Comparison of ENCODE assay signal across 8 cellular contexts in the genomic region with DNA sequence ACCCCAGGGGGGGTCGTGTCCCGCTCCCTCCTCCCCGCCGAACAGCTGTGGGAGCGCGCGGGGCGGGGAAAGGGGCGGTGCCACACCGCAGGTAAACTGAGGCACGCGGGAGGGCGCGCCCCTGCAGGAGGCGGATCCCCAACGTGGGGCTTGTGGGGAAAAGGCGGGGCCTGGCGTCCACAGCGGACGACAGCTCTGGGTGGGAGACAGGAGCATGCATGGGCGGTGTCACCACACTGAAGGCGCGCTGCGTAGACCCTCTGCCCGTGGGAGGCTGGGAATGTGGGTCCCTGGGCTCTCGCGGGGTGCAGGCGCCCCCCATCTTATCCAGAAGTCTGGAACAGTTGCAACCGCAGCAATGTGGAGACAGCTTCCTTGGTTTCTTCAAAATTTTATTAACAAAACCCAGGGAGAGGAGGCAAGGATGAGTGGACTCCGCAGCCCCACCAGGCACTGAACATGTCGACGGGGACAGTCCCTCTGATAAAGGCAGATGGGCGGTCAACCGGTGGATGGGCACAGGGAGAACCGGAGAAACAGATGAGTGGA. TPM values are rescaled to one million over a fixed set of nuclear protein-coding genes. Genes with fewer than 3 reads are reported as not detected.
DNase-seq lines count a peak whose midpoint lies in the region; ATAC-seq, FAIRE-seq and TF ChIP-seq lines count a peak whose summit lies in the region.

No MANE protein-coding gene starts in this region.

- H3K4me3 Mint-ChIP-seq in stimulated activated naive B cell treated with anti-CD40 and anti-IgM and Interleukin-4, amounts not matched to agents 10 μg/mL and 1 μg/mL and 100 μg/mL, for 72 hours, result peak overlapping the region; percentile 96 to 97

- ATAC-seq in HG02763 (IDR thresholded peaks at IDR 0.05; ENCODE audit: unreplicated experiment) (peak; percentile 3), GM21619 (IDR thresholded peaks at IDR 0.05; ENCODE audit: unreplicated experiment) (no peak)
- no peak for ATAC-seq in activated naive CD4-positive, alpha-beta T cell treated with anti-CD3 and anti-CD28 coated beads, Interleukin-2, amount 50 U/mL, for 72 hours
- ATAC-seq in stimulated activated naive B cell treated with anti-CD40 and anti-IgM and Interleukin-4, amounts not matched to agents 10 μg/mL and 1 μg/mL and 100 μg/mL, for 72 hours (replicated peaks), result no peak

- peaks cover 53 to 72% of the 10 kb centered on the region in 2 donors for H3K4me1 Mint-ChIP-seq in stimulated activated naive B cell treated with anti-CD40 and anti-IgM and Interleukin-4, amounts not matched to agents 10 μg/mL and 1 μg/mL and 100 μg/mL, for 72 hours

- H3K27me3 Mint-ChIP-seq in stimulated activated naive B cell treated with anti-CD40 and anti-IgM and Interleukin-4, amounts not matched to agents 10 μg/mL and 1 μg/mL and 100 μg/mL, for 72 hours, result no peaks in the 10 kb centered on the region

- H3K4me1 ChIP-seq in iPS-15b (ENCODE audit: control insufficient read depth, insufficient read depth, low read length), result peaks cover 5% of the 10 kb centered on the region

- peak overlapping the region; percentile 65 for H3K9ac ChIP-seq in iPS-15b (ENCODE audit: low read depth, low read length)

- H3K27ac Mint-ChIP-seq in activated naive CD4-positive, alpha-beta T cell treated with anti-CD3 and anti-CD28 coated beads, Interleukin-2, amount 50 U/mL, for 72 hours, result peak overlapping the region; percentile 95 to 97
- H3K27ac Mint-ChIP-seq in stimulated activated naive B cell treated with anti-CD40 and anti-IgM and Interleukin-4, amounts not matched to agents 10 μg/mL and 1 μg/mL and 100 μg/mL, for 72 hours, result peak overlapping the region; percentile 97

- no peak for DNase-seq in activated naive CD4-positive, alpha-beta T cell treated with anti-CD3 and anti-CD28 coated beads, Interleukin-2, amount 50 U/mL, for 72 hours (ENCODE audit: low spot score in 2 of 2)
- no peak for DNase-seq in stimulated activated naive B cell treated with anti-CD40 and anti-IgM and Interleukin-4, amounts not matched to agents 10 μg/mL and 1 μg/mL and 100 μg/mL, for 72 hours
- DNase-seq in D721Med (ENCODE audit: insufficient read length, low spot score), result no peak
- DNase-seq in NCI-H2029 treated with DMSO at 0.1 percent for 48 hours (lab: John Stamatoyannopoulos, UW), result no peak
- no peak for DNase-seq in stimulated activated CD4-positive, alpha-beta T cell treated with anti-CD3 and anti-CD28 coated beads, Interleukin-15, amount 100 ng/mL, for 24 hours

- H3K36me3 Mint-ChIP-seq in activated naive CD4-positive, alpha-beta T cell treated with anti-CD3 and anti-CD28 coated beads, Interleukin-2, amount 50 U/mL, for 72 hours, result peaks cover 46 to 55% of the 10 kb centered on the region in 2 donors
- H3K36me3 Mint-ChIP-seq in stimulated activated naive B cell treated with anti-CD40 and anti-IgM and Interleukin-4, amounts not matched to agents 10 μg/mL and 1 μg/mL and 100 μg/mL, for 72 hours, result peaks cover 49 to 69% of the 10 kb centered on the region in 2 donors

- TF ChIP-seq CTCF in D721Med (IDR thresholded peaks at IDR 0.05; ENCODE audit: insufficient read depth, missing control alignments), result no peak

- peaks cover 24% of the 10 kb centered on the region for H3K36me3 ChIP-seq in iPS-15b (ENCODE audit: control insufficient read depth, insufficient read depth, low read length)

- H3K27me3 ChIP-seq in iPS-15b (ENCODE audit: control insufficient read depth, insufficient read depth, low read length), result no peaks in the 10 kb centered on the region

- peak overlapping the region; percentile 100 for H3K4me3 ChIP-seq in iPS-15b (ENCODE audit: low read depth, low read length)

- H3K9me3 ChIP-seq in iPS-15b (ENCODE audit: control insufficient read depth, insufficient read depth, low read length), result no peaks in the 10 kb centered on the region

- no peaks in the 10 kb centered on the region for H3K9me3 Mint-ChIP-seq in activated naive CD4-positive, alpha-beta T cell treated with anti-CD3 and anti-CD28 coated beads, Interleukin-2, amount 50 U/mL, for 72 hours
- H3K9me3 Mint-ChIP-seq in stimulated activated naive B cell treated with anti-CD40 and anti-IgM and Interleukin-4, amounts not matched to agents 10 μg/mL and 1 μg/mL and 100 μg/mL, for 72 hours, result no peaks in the 10 kb centered on the region

- no peak for FAIRE-seq in D721Med (lab: Jason Lieb, UNC)

RNA-seq across cellular contexts. Expression of a gene that starts 0.7 kb away (rescaled TPM):
- 100 to 1,000 TPM in 1 of 2 donors, 10 to 100 TPM in 1; 79.7 to 123 TPM for total RNA-seq in activated naive CD4-positive, alpha-beta T cell treated with anti-CD3 and anti-CD28 coated beads, Interleukin-2, amount 50 U/mL, for 72 hours

RNA-seq across cellular contexts. Expression of a gene that starts 5.4 kb away (rescaled TPM):
- 100 to 1,000 TPM in 1 of 2 donors, 10 to 100 TPM in 1; 88.9 to 177 TPM for total RNA-seq in activated naive CD4-positive, alpha-beta T cell treated with anti-CD3 and anti-CD28 coated beads, Interleukin-2, amount 50 U/mL, for 72 hours

RNA-seq across cellular contexts. Expression of a gene that starts 15.8 kb away (rescaled TPM):
- total RNA-seq in activated naive CD4-positive, alpha-beta T cell treated with anti-CD3 and anti-CD28 coated beads, Interleukin-2, amount 50 U/mL, for 72 hours, result 1 to 10 TPM in 1 of 2 donors, under 1 TPM in 1; 0.82 to 2.2 TPM
